8 cellular contexts compared by ENCODE assay signal in the genomic region with DNA sequence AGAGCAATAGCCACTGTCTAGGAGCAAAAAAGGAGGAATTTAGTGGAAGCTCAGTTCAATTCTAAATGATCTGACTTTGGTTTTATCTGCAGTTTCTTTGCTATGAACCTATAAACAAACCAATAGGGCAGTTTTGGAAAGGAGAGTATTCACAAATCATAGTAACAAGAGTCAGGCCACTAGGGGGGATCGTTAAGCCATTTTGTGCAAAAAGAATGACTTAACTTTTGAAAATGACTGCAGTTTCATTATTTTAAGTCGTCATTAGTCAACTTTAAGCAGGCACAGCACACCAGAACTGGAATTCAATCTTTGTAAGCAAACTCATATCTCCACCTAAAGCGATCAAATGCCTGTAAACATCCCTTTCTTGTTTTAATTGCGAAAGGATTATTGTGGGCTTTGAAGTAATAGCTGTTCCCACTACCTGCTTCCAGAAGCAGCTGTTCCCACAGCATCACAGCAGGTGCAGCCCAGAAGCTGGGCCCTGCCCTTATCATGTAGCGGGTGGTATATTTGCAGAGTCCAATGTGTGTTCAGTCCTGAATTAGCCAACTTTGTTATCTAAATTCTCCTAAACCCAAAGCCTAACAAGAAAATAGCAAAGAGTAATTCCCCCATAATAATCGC. TPM values are rescaled to one million over a fixed set of nuclear protein-coding genes. Genes with fewer than 3 reads are reported as not detected.
A peak's percentile ranks its signal among the peaks of the same experiment; 100 is the strongest.
DNase-seq lines count a peak whose midpoint lies in the region; ATAC-seq and TF ChIP-seq lines count a peak whose summit lies in the region.

No MANE protein-coding gene starts in this region.

- intact Hi-C loops in mammary epithelial cell (cut with micrococcal nuclease): no loop called here

- H3K4me1 Mint-ChIP-seq in progenitor cell of endocrine pancreas (ENCODE audit: low read depth): peaks cover 51% of the 10 kb centered on the region

- no peaks in the 10 kb centered on the region for H3K9me3 ChIP-seq in mammary epithelial cell (replicated peaks; ENCODE audit: insufficient read depth, low read length)

- BruUV-seq in mammary epithelial cell (replicated peaks; lab: Mats Ljungman, UMichigan): no TSS peak

- no peaks in the 10 kb centered on the region for H3K36me3 Mint-ChIP-seq in progenitor cell of endocrine pancreas (ENCODE audit: insufficient read depth)

- WGBS in mammary epithelial cell (ENCODE audit: low coverage, missing lambda C conversion rate): 57% methylated on average over 6 of the region's 6 CpGs

- peak overlapping the region; percentile 54 for H3K4me3 Mint-ChIP-seq in progenitor cell of endocrine pancreas (ENCODE audit: low read depth)

- no peak overlapping the region for H3K27ac ChIP-seq in mammary epithelial cell (ENCODE audit: insufficient read depth, low read depth, low read length)

- H3K4me1 ChIP-seq in mammary epithelial cell (ENCODE audit: insufficient read depth, low read length): peaks cover 8% of the 10 kb centered on the region

- DNase-seq in SKM-1 treated with dmso at 0.1 percent for 144 hours (lab: John Stamatoyannopoulos, UW; ENCODE audit: unreplicated experiment) (peak; percentile 2), SKM-1 (lab: John Stamatoyannopoulos, UW; ENCODE audit: unreplicated experiment) (no peak), NCI-H1105 (lab: John Stamatoyannopoulos, UW) (peak; percentile 17), mammary epithelial cell (no peak), progenitor cell of endocrine pancreas (ENCODE audit: low spot score, unreplicated experiment) (no peak), retina (no peak), AG08396 (ENCODE audit: low spot score) (no peak)

- no peak overlapping the region for H3K4me3 ChIP-seq in mammary epithelial cell (replicated peaks in 1 of 3; ENCODE audit: insufficient read depth in 1 of 3, low read depth in 2 of 3, low read length in 3 of 3)

- no peaks in the 10 kb centered on the region for H3K36me3 ChIP-seq in mammary epithelial cell (ENCODE audit: insufficient read depth, low read length)

- in situ Hi-C loops in mammary epithelial cell (cut with MboI; ENCODE audit: low sequenced_read_pairs in 2 of 2): loop anchor here (25.0 kb wide), 1 partner anchor 501 kb away; no protein-coding TSS in a partner anchor

- H3K9me3 Mint-ChIP-seq in progenitor cell of endocrine pancreas (ENCODE audit: low read depth): peaks cover 7% of the 10 kb centered on the region

- peak; percentile 20 to 25 for TF ChIP-seq CTCF in mammary epithelial cell (conservative IDR thresholded peaks at IDR 0.05 in 1 of 2, IDR thresholded peaks at IDR 0.05 in 1 of 2; ENCODE audit: extremely low read depth in 1 of 2, insufficient read depth in 1 of 2, low read depth in 1 of 2, low read length in 2 of 2)
- TF ChIP-seq CTCF in progenitor cell of endocrine pancreas (IDR thresholded peaks at IDR 0.05; ENCODE audit: unreplicated experiment): peak; percentile 54

- no peak overlapping the region for H3K9ac ChIP-seq in mammary epithelial cell (ENCODE audit: insufficient read depth, low read length)

- peak overlapping the region; percentile 88 for H3K27ac Mint-ChIP-seq in progenitor cell of endocrine pancreas

- no peaks in the 10 kb centered on the region for H3K79me2 ChIP-seq in mammary epithelial cell (ENCODE audit: insufficient read depth, low read length)

- H4K20me1 ChIP-seq in mammary epithelial cell (ENCODE audit: insufficient read depth, low read length): no peaks in the 10 kb centered on the region

- dilution Hi-C loops in mammary epithelial cell (cut with HindIII; ENCODE audit: low sequenced_read_pairs): no loop called here

- no peak overlapping the region for H3K4me2 ChIP-seq in mammary epithelial cell (ENCODE audit: insufficient read depth, low read depth, low read length)

- no peak overlapping the region for H2AFZ ChIP-seq in mammary epithelial cell (ENCODE audit: low read depth, low read length)

- peaks cover 26% of the 10 kb centered on the region for H3K27me3 Mint-ChIP-seq in progenitor cell of endocrine pancreas

- CTCF ChIA-PET in mammary epithelial cell (lab: Charles Lee; ENCODE audit: low non-redundant PET): interaction anchor here (0.6 kb wide), 1 partner anchor 279 kb away, joined by 5 read pairs; no protein-coding TSS in a partner anchor

- ATAC-seq in HG03095 (IDR thresholded peaks at IDR 0.05; ENCODE audit: unreplicated experiment): no peak

- peaks cover 3% of the 10 kb centered on the region for H3K27me3 ChIP-seq in mammary epithelial cell (ENCODE audit: insufficient read depth, low read length)

RNA-seq across cellular contexts. Expression of gene SOX21, which starts 51.5 kb away (rescaled TPM):
- not detected for total RNA-seq in mammary epithelial cell
- polyA plus RNA-seq in mammary epithelial cell: not detected
- not detected for polyA minus RNA-seq in mammary epithelial cell
- total RNA-seq in progenitor cell of endocrine pancreas: 44.7 and 61.1 TPM in 2 replicates

RNA-seq across cellular contexts. Expression of gene GPR180, which starts 59.2 kb away (rescaled TPM):
- total RNA-seq in mammary epithelial cell (10 to 100 TPM in 1 of 2 donors, 1 to 10 TPM in 1; 9.7 to 11.5 TPM), progenitor cell of endocrine pancreas (5.3 TPM in 2 replicates)
- polyA plus RNA-seq in mammary epithelial cell: 4.8 TPM
- 8.2 TPM for polyA minus RNA-seq in mammary epithelial cell

Comparison
In these comparisons a context has a peak if more than half of its experiments do, and no peak if none do; other contexts are left out.
1. DNase-seq: peak in SKM-1 treated with dmso at 0.1 percent for 144 hours (single experiment) and NCI-H1105 (single experiment); none in SKM-1 (single experiment), mammary epithelial cell (single experiment), progenitor cell of endocrine pancreas (single experiment), retina (single experiment) and AG08396 (single experiment).
2. RNA of gene SOX21, which starts 51.5 kb away (total RNA-seq): 44.7 to 61.1 TPM in progenitor cell of endocrine pancreas; not detected in mammary epithelial cell; every median in the first group is over 10 times any median in the second.